22 cellular contexts compared by ENCODE assay signal in the genomic region with DNA sequence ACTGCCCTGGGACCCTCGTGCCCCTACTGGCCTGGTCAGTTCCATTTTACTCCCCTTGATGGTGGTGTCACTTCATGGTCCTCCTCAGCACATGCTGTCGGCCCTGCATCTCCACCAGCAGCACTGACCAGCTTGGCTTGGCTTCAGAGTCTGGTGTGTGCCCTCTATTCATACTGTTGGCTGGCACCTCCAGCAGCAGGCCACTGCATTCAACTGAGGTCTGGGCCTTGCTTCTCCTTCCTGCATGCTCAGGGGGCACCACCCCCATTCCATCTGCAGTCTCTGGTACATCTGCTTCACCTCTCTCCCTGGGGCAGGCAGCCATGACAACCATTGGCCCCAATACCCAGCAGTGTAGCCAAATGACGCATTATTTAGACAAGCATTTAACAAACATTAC.
DNase-seq lines count a peak whose midpoint lies in the region; ATAC-seq and TF ChIP-seq lines count a peak whose summit lies in the region.
"Had no signal": no experiment of that assay in that cellular context is flagged by ENCODE, and none has a peak within 500 bp of the region (broad histone marks: within the 10 kb centered on the region; RNA-seq: fewer than 3 reads in every experiment).

No MANE protein-coding gene starts in this region.

- no peaks in the 10 kb centered on the region for H3K36me3 Mint-ChIP-seq in CD4-positive, alpha-beta memory T cell
- no peaks in the 10 kb centered on the region for H3K36me3 Mint-ChIP-seq in stimulated activated memory B cell treated with anti-CD40 and anti-IgM and Interleukin-4, amounts not matched to agents 10 μg/mL and 1 μg/mL and 100 μg/mL, for 72 hours

- no peak for TF ChIP-seq CTCF in mucosa of descending colon (IDR thresholded peaks at IDR 0.05)

- ATAC-seq in mucosa of descending colon: no peak
- ATAC-seq in stimulated activated memory B cell treated with anti-CD40 and anti-IgM and Interleukin-4, amounts not matched to agents 10 μg/mL and 1 μg/mL and 100 μg/mL, for 72 hours: no peak

- no peak overlapping the region for H3K27ac ChIP-seq in CD4-positive, alpha-beta memory T cell (ENCODE audit: low read depth, low read length)
- H3K27ac ChIP-seq: C4-2B, PC-9 had no signal

- no peak overlapping the region for H3K4me3 ChIP-seq in mucosa of descending colon
- no peak overlapping the region for H3K4me3 ChIP-seq in CD4-positive, alpha-beta memory T cell (ENCODE audit: low read length in 2 of 2)
- H3K4me3 ChIP-seq: PC-9 had no signal

- CTCF ChIA-PET in CD4-positive, alpha-beta memory T cell (lab: Charles Lee; ENCODE audit: partially characterized antibody): no interaction called here

- H3K27ac Mint-ChIP-seq in CD4-positive, alpha-beta memory T cell: no peak overlapping the region
- no peak overlapping the region for H3K27ac Mint-ChIP-seq in stimulated activated memory B cell treated with anti-CD40 and anti-IgM and Interleukin-4, amounts not matched to agents 10 μg/mL and 1 μg/mL and 100 μg/mL, for 72 hours
- H3K27ac Mint-ChIP-seq: HFFc6 had no signal

- no peaks in the 10 kb centered on the region for H3K4me1 Mint-ChIP-seq in CD4-positive, alpha-beta memory T cell
- H3K4me1 Mint-ChIP-seq in stimulated activated memory B cell treated with anti-CD40 and anti-IgM and Interleukin-4, amounts not matched to agents 10 μg/mL and 1 μg/mL and 100 μg/mL, for 72 hours: no peaks in the 10 kb centered on the region

- POLR2A ChIA-PET in CD4-positive, alpha-beta memory T cell (lab: Charles Lee; ENCODE audit: partially characterized antibody): no interaction called here

- no peaks in the 10 kb centered on the region for H3K9me3 ChIP-seq in mucosa of descending colon
- H3K9me3 ChIP-seq in CD4-positive, alpha-beta memory T cell (ENCODE audit: control insufficient read depth in 1 of 2, low read length in 2 of 2): no peaks in the 10 kb centered on the region

- no peaks in the 10 kb centered on the region for H3K27me3 Mint-ChIP-seq in CD4-positive, alpha-beta memory T cell
- peaks cover 7% of the 10 kb centered on the region for H3K27me3 Mint-ChIP-seq in stimulated activated memory B cell treated with anti-CD40 and anti-IgM and Interleukin-4, amounts not matched to agents 10 μg/mL and 1 μg/mL and 100 μg/mL, for 72 hours

- no peaks in the 10 kb centered on the region for H3K36me3 ChIP-seq in mucosa of descending colon (ENCODE audit: low read depth)
- H3K36me3 ChIP-seq in CD4-positive, alpha-beta memory T cell (ENCODE audit: insufficient read depth, low read length): no peaks in the 10 kb centered on the region

- no peaks in the 10 kb centered on the region for H3K27me3 ChIP-seq in CD4-positive, alpha-beta memory T cell (ENCODE audit: insufficient read depth, low read length)

- H3K9me3 Mint-ChIP-seq in CD4-positive, alpha-beta memory T cell: peaks cover 0 to 6% (median under 1%) of the 10 kb centered on the region in 8 donors
- H3K9me3 Mint-ChIP-seq in stimulated activated memory B cell treated with anti-CD40 and anti-IgM and Interleukin-4, amounts not matched to agents 10 μg/mL and 1 μg/mL and 100 μg/mL, for 72 hours: peaks cover 3% of the 10 kb centered on the region

- peak; percentile 70 for DNase-seq in Ammon's horn (ENCODE audit: low spot score)
- DNase-seq in anterior cingulate cortex (lab: John Stamatoyannopoulos, UW): peak in 41 of 58 donors; percentile 7 to 81 (median 35)
- peak; percentile 12 to 17 for DNase-seq in hippocampal formation (lab: John Stamatoyannopoulos, UW)
- peak; percentile 29 for DNase-seq in pons (ENCODE audit: low spot score)
- no peak for DNase-seq in mucosa of descending colon
- no peak for DNase-seq in CD4-positive, alpha-beta memory T cell
- DNase-seq: AML-193, DMS79, H7, HFFc6, KBM-7, MM.1S, NCI-H1048, NCI-H1417 treated with DMSO at 0.1 percent for 48 hours, NCI-H187, NCI-H510A, NCI-H748 treated with DMSO at 0.1 percent for 48 hours, PC-9, RPMI8226, SHP77 had no signal

- H3K4me3 Mint-ChIP-seq in CD4-positive, alpha-beta memory T cell: no peak overlapping the region
- H3K4me3 Mint-ChIP-seq in stimulated activated memory B cell treated with anti-CD40 and anti-IgM and Interleukin-4, amounts not matched to agents 10 μg/mL and 1 μg/mL and 100 μg/mL, for 72 hours: no peak overlapping the region
- H3K4me3 Mint-ChIP-seq: HFFc6 had no signal

- intact Hi-C loops in mucosa of descending colon (cut with DNase I, micrococcal nuclease): no loop called here
- intact Hi-C loops in CD4-positive, alpha-beta memory T cell (cut with micrococcal nuclease): no loop called here

- H3K4me1 ChIP-seq in mucosa of descending colon (ENCODE audit: low read depth): no peaks in the 10 kb centered on the region
- H3K4me1 ChIP-seq in CD4-positive, alpha-beta memory T cell (ENCODE audit: insufficient read depth, low read length): no peaks in the 10 kb centered on the region

Comparison
In these comparisons a context has a peak if more than half of its experiments do, and no peak if none do; other contexts are left out.
1. DNase-seq: peak in Ammon's horn (single experiment), anterior cingulate cortex (41 of 58), hippocampal formation (2 of 2) and pons (single experiment); none in mucosa of descending colon (0 of 3) and CD4-positive, alpha-beta memory T cell (0 of 5).